ENCODE assay signal across 18 cellular contexts in genomic region chr10:77544607-77545006, GRCh38.
A peak's percentile ranks its signal among the peaks of the same experiment; 100 is the strongest.
DNase-seq lines count a peak whose midpoint lies in the region; ATAC-seq, FAIRE-seq and TF ChIP-seq lines count a peak whose summit lies in the region.
"Had no signal": no experiment of that assay in that cellular context is flagged by ENCODE, and none has a peak within 500 bp of the region (broad histone marks: within the 10 kb centered on the region; RNA-seq: fewer than 3 reads in every experiment).

No MANE protein-coding gene starts in this region.

- intact Hi-C loops in HepG2 (cut with micrococcal nuclease; ENCODE audit: unreplicated experiment), result no loop called here
- intact Hi-C loops in right lobe of liver (cut with DNase I), result no loop called here
- intact Hi-C loops in K562 (cut with micrococcal nuclease), result no loop called here

- ATAC-seq in HepG2, result no peak
- no peak for ATAC-seq in right lobe of liver
- ATAC-seq in K562, result no peak
- ATAC-seq: A549 had no signal

- TF ChIP-seq RAD21 in HepG2 (CRISPR knock-in tag; IDR thresholded peaks at IDR 0.05), result no peak
- TF ChIP-seq RAD21 in K562 (CRISPR knock-in tag; conservative IDR thresholded peaks at IDR 0.05 in 1 of 2, IDR thresholded peaks at IDR 0.05 in 1 of 2), result no peak

- TF ChIP-seq CTCF in HepG2 (CRISPR knock-in tag; IDR thresholded peaks at IDR 0.05) (no peak), right lobe of liver (IDR thresholded peaks at IDR 0.05) (no peak), NB4 (IDR thresholded peaks at IDR 0.05; ENCODE audit: low read depth, low read length) (no peak), K562 (IDR thresholded peaks at IDR 0.05 in 2 of 3, conservative IDR thresholded peaks at IDR 0.05 in 1 of 3; ENCODE audit: insufficient read depth in 2 of 3, low read depth in 1 of 3, low read length in 3 of 3) (no peak)

- H4K20me1 ChIP-seq in HepG2 (ENCODE audit: insufficient read depth, low read length) (no peaks in the 10 kb centered on the region), K562 (replicated peaks; ENCODE audit: control insufficient read depth, insufficient read depth, low read length) (no peaks in the 10 kb centered on the region), GM23248 (ENCODE audit: insufficient read depth) (no peaks in the 10 kb centered on the region; the same call in 1 of the 2 replicates)

- DNase-seq in HepG2 (ENCODE audit: low spot score) (no peak), right lobe of liver (no peak), NB4 (ENCODE audit: low read depth) (peak; percentile 34), K562 (ENCODE audit: extremely low read depth in 1 of 4, low spot score in 3 of 4) (no peak), GM23248 (no peak), HuH-7.5 (ENCODE audit: low spot score) (no peak)
- DNase-seq in activated CD4-positive, alpha-beta T cell treated with anti-CD3 and anti-CD28 coated beads for 48 hours, result no peak
- DNase-seq: C1 segment of cervical spinal cord; Caco-2; CD4-positive, CD25-positive, alpha-beta regulatory T cell; CD8-positive, alpha-beta memory T cell; GF-D8; GOT3; H7 had no signal

- H3K4me1 ChIP-seq in HepG2 (ENCODE audit: insufficient read depth, low read length) (no peaks in the 10 kb centered on the region), right lobe of liver (no peaks in the 10 kb centered on the region), K562 (replicated peaks in 1 of 2; ENCODE audit: control insufficient read depth in 2 of 2, insufficient read depth in 2 of 2, low read length in 2 of 2) (no peaks in the 10 kb centered on the region), GM23248 (ENCODE audit: insufficient read depth) (no peaks in the 10 kb centered on the region; the same call in 1 of the 2 replicates)
- H3K4me1 ChIP-seq: A549 had no signal

- TF ChIP-seq POLR2A in HepG2 (IDR thresholded peaks at IDR 0.05; ENCODE audit: insufficient read depth in 1 of 2, low read depth in 2 of 2, low read length in 2 of 2), result no peak
- no peak for TF ChIP-seq POLR2A in right lobe of liver (IDR thresholded peaks at IDR 0.05)
- no peak for TF ChIP-seq POLR2A in NB4 (IDR thresholded peaks at IDR 0.05; ENCODE audit: extremely low read depth, insufficient read length)
- no peak for TF ChIP-seq POLR2A in K562 (conservative IDR thresholded peaks at IDR 0.05)

- no peaks in the 10 kb centered on the region for H3K9me2 ChIP-seq in GM23248 (ENCODE audit: insufficient read depth)

- H3K9me3 ChIP-seq in HepG2 (ENCODE audit: low read length), result no peaks in the 10 kb centered on the region
- no peaks in the 10 kb centered on the region for H3K9me3 ChIP-seq in right lobe of liver
- no peaks in the 10 kb centered on the region for H3K9me3 ChIP-seq in K562 (replicated peaks; ENCODE audit: control insufficient read depth, insufficient read depth, low read depth, low read length)
- H3K9me3 ChIP-seq in GM23248 (ENCODE audit: low read depth), result no peaks in the 10 kb centered on the region

- CTCF ChIA-PET in HepG2 (lab: Yijun Ruan, JAX; ENCODE audit: low intra/inter-chr PET ratio, low total read pairs), result no interaction called here
- CTCF ChIA-PET in K562 (lab: Yijun Ruan, JAX; ENCODE audit: low intra/inter-chr PET ratio), result no interaction called here

- no peak overlapping the region for H2AFZ ChIP-seq in HepG2 (ENCODE audit: low read length)
- no peak overlapping the region for H2AFZ ChIP-seq in K562 (ENCODE audit: low read depth, low read length)
- no peak overlapping the region for H2AFZ ChIP-seq in GM23248

- H3K27me3 ChIP-seq in HepG2 (ENCODE audit: control insufficient read depth in 1 of 2, insufficient read depth in 2 of 2, low read length in 2 of 2), result no peaks in the 10 kb centered on the region; a peak in 1 of 5 replicates
- H3K27me3 ChIP-seq in right lobe of liver, result no peaks in the 10 kb centered on the region
- no peaks in the 10 kb centered on the region; a peak in 1 of 5 replicates for H3K27me3 ChIP-seq in K562 (ENCODE audit: control insufficient read depth in 2 of 2, insufficient read depth in 2 of 2, low read length in 2 of 2)
- H3K27me3 ChIP-seq in GM23248 (replicated peaks; ENCODE audit: insufficient read depth), result no peaks in the 10 kb centered on the region

- no peaks in the 10 kb centered on the region for H3F3A ChIP-seq in GM23248 (ENCODE audit: insufficient read depth)

- H3K27ac ChIP-seq in HepG2 (ENCODE audit: extremely low read length, insufficient read depth, low read length) (no peak overlapping the region), right lobe of liver (no peak overlapping the region), K562 (ENCODE audit: extremely low read depth, low read depth, low read length) (no peak overlapping the region), GM23248 (no peak overlapping the region)
- H3K27ac ChIP-seq: 22Rv1, A549 had no signal

- no peak overlapping the region for H3K4me2 ChIP-seq in HepG2 (ENCODE audit: low read depth, low read length)
- no peak overlapping the region for H3K4me2 ChIP-seq in K562 (ENCODE audit: insufficient read depth, low read length)
- H3K4me2 ChIP-seq in GM23248 (ENCODE audit: unreplicated experiment), result no peak overlapping the region
- H3K4me2 ChIP-seq: A549 had no signal

- POLR2A ChIA-PET in HepG2 (lab: Yijun Ruan, JAX), result no interaction called here
- POLR2A ChIA-PET in K562 (lab: Yijun Ruan, JAX), result interaction anchor here (1.0 kb wide), 1 partner anchor 9 kb away, joined by 3 read pairs; no protein-coding TSS in a partner anchor

- H3K79me2 ChIP-seq in HepG2 (ENCODE audit: insufficient read depth, low read length) (no peaks in the 10 kb centered on the region), K562 (ENCODE audit: control insufficient read depth, insufficient read depth, low read length) (no peaks in the 10 kb centered on the region), GM23248 (ENCODE audit: insufficient read depth) (peaks cover 6% of the 10 kb centered on the region; the same call in 1 of the 2 replicates)

- no peaks in the 10 kb centered on the region for H3K9me1 ChIP-seq in K562 (ENCODE audit: control insufficient read depth, insufficient read depth, low read length)

- 32% methylated on average over 2 of the region's 2 CpGs for WGBS in HepG2 (ENCODE audit: low lambda C conversion rate)
- WGBS in right lobe of liver (ENCODE audit: insufficient coverage, low coverage, low lambda C conversion rate, missing lambda C conversion rate), result 88% methylated on average over 2 of the region's 2 CpGs
- WGBS in K562 (ENCODE audit: insufficient coverage, low coverage, missing lambda C conversion rate), result 0% methylated on average over 2 of the region's 2 CpGs
- 94 to 99% methylated on average over 2 of the region's 2 CpGs for WGBS in GM23248 (ENCODE audit: low coverage in 1 of 2, low lambda C conversion rate in 2 of 2, missing lambda C conversion rate in 2 of 2), 2 experiments

- no peak for FAIRE-seq in HepG2 (lab: Jason Lieb, UNC)
- no peak for FAIRE-seq in K562 (lab: Jason Lieb, UNC)
- FAIRE-seq: A549, D721Med, HTR-8/SVneo had no signal

- no peak overlapping the region for H3K9ac ChIP-seq in HepG2 (ENCODE audit: insufficient read depth, low read depth, low read length)
- no peak overlapping the region for H3K9ac ChIP-seq in K562 (ENCODE audit: insufficient read depth in 1 of 2, low read depth in 2 of 2, low read length in 2 of 2)
- no peak overlapping the region for H3K9ac ChIP-seq in GM23248

- no TSS peak for BruUV-seq in HepG2 (replicated peaks; lab: Mats Ljungman, UMichigan)
- no TSS peak for BruUV-seq in K562 (replicated peaks; lab: Mats Ljungman, UMichigan)

- H3K36me3 ChIP-seq in HepG2 (replicated peaks in 1 of 2; ENCODE audit: control insufficient read depth in 1 of 2, insufficient read depth in 2 of 2, low read length in 2 of 2) (no peaks in the 10 kb centered on the region), right lobe of liver (no peaks in the 10 kb centered on the region), K562 (ENCODE audit: control insufficient read depth, insufficient read depth, low read length) (no peaks in the 10 kb centered on the region), GM23248 (ENCODE audit: low read depth) (no peaks in the 10 kb centered on the region)

- in situ Hi-C loops in HepG2 (cut with HindIII; ENCODE audit: extremely low pct_ligation_motif_present, low pct_unique_long_range_greater_than_20kb) (no loop called here), K562 (cut with MboI) (no loop called here), GM23248 (cut with MboI) (no loop called here)

- no peak for TF ChIP-seq EP300 in HepG2 (IDR thresholded peaks at IDR 0.05; ENCODE audit: low read depth in 2 of 2, low read length in 2 of 2)
- no peak for TF ChIP-seq EP300 in HepG2 (CRISPR knock-in tag; IDR thresholded peaks at IDR 0.05; ENCODE audit: borderline replicate concordance)
- TF ChIP-seq EP300 in K562 (IDR thresholded peaks at IDR 0.05; ENCODE audit: low read length), result no peak

- H3K4me3 ChIP-seq in HepG2 (replicated peaks in 1 of 3; ENCODE audit: insufficient read depth in 1 of 3, low read depth in 2 of 3, low read length in 3 of 3) (no peak overlapping the region), right lobe of liver (no peak overlapping the region), NB4 (ENCODE audit: low read depth, low read length) (no peak overlapping the region), K562 (no peak overlapping the region), GM23248 (no peak overlapping the region)
- H3K4me3 ChIP-seq: A549 had no signal

TF ChIP-seq in HepG2, 621 proteins besides CTCF, POLR2A, EP300 and RAD21:
- TF ChIP-seq SRF (IDR thresholded peaks at IDR 0.05; ENCODE audit: low read depth, low read length) (no peak), CEBPB (IDR thresholded peaks at IDR 0.05; ENCODE audit: borderline replicate concordance, low read depth, low read length) (peak; percentile 47; the same call in 1 of the 2 replicates)

TF ChIP-seq in K562, 482 proteins besides CTCF, POLR2A, EP300 and RAD21:
- no peak for TF ChIP-seq ZNF239 (CRISPR knock-in tag; IDR thresholded peaks at IDR 0.05)
- TF ChIP-seq RCOR1 (IDR thresholded peaks at IDR 0.05; ENCODE audit: borderline replicate concordance in 1 of 2, low read depth in 2 of 2, low read length in 2 of 2), result no peak
- TF ChIP-seq MCM7 (IDR thresholded peaks at IDR 0.05), result no peak
- peak; percentile 44 for TF ChIP-seq ATF3 (IDR thresholded peaks at IDR 0.05)
- TF ChIP-seq ATF3 (CRISPR knock-in tag; conservative IDR thresholded peaks at IDR 0.05), result no peak
- TF ChIP-seq KAT2B (IDR thresholded peaks at IDR 0.05; ENCODE audit: low read depth, low read length), result no peak
- TF ChIP-seq CEBPB (tag; IDR thresholded peaks at IDR 0.05), result peak; percentile 68
- TF ChIP-seq CEBPG (CRISPR knock-in tag; IDR thresholded peaks at IDR 0.05), result no peak
- peak; percentile 63 to 88 for TF ChIP-seq CEBPG (tag; conservative IDR thresholded peaks at IDR 0.05 in 1 of 2, IDR thresholded peaks at IDR 0.05 in 1 of 2)
TF ChIP-seq in K562: peak in this region for 3.

Comparison
In these comparisons a context has a peak if more than half of its experiments do, and no peak if none do; other contexts are left out.
1. Of the 241 proteins assayed by ChIP-seq in both HepG2 and K562: peak only in HepG2: none; only in K562: CEBPG; in both: CEBPB; in neither: 238; mixed calls (peak in some experiments, not most) for 1.